ENCODE assay signal across 16 cellular contexts in genomic region chr6:88823998-88824397, GRCh38.
DNase-seq lines count a peak whose midpoint lies in the region; ATAC-seq, FAIRE-seq and TF ChIP-seq lines count a peak whose summit lies in the region.
"Had no signal": no experiment of that assay in that cellular context is flagged by ENCODE, and none has a peak within 500 bp of the region (broad histone marks: within the 10 kb centered on the region; RNA-seq: fewer than 3 reads in every experiment).

No MANE protein-coding gene starts in this region.

- DNase-seq in AG08396 (ENCODE audit: low spot score) (peak; percentile 12), HTR-8/SVneo (ENCODE audit: insufficient read length, low spot score) (peak; percentile 3), amniotic epithelial cell (ENCODE audit: low read depth) (peak; percentile 19), hepatic stellate cell (ENCODE audit: low spot score) (peak; percentile 7), retina (no peak), psoas muscle (no peak), prostate gland (ENCODE audit: low spot score) (no peak)
- DNase-seq: DND-41; kidney; naive B cell; NCI-H2081 treated with DMSO at 0.1 percent for 48 hours; right lobe of liver; stimulated activated naive CD4-positive, alpha-beta T cell had no signal

- 75 to 82% (median 76%) methylated on average over 2 of the region's 2 CpGs for WGBS in psoas muscle, 3 donors
- WGBS in prostate gland = 78% methylated on average over 2 of the region's 2 CpGs

- no peak for FAIRE-seq in HTR-8/SVneo (lab: Jason Lieb, UNC)
- FAIRE-seq: frontal cortex, kidney, urothelium cell line had no signal

- H3K9me3 ChIP-seq in psoas muscle (no peaks in the 10 kb centered on the region), prostate gland (no peaks in the 10 kb centered on the region)
- H3K9me3 ChIP-seq: right lobe of liver had no signal

- no peaks in the 10 kb centered on the region for H3K4me1 ChIP-seq in psoas muscle
- no peaks in the 10 kb centered on the region for H3K4me1 ChIP-seq in prostate gland (replicated peaks)
- H3K4me1 ChIP-seq: right lobe of liver had no signal

- H3K27ac ChIP-seq in psoas muscle (no peak overlapping the region), prostate gland (no peak overlapping the region)
- H3K27ac ChIP-seq: right lobe of liver had no signal

- TF ChIP-seq CTCF in psoas muscle (IDR thresholded peaks at IDR 0.05) (no peak), prostate gland (IDR thresholded peaks at IDR 0.05) (no peak)

- H3K4me3 ChIP-seq in psoas muscle (no peak overlapping the region), prostate gland (no peak overlapping the region)
- H3K4me3 ChIP-seq: right lobe of liver had no signal

- H3K27me3 ChIP-seq in psoas muscle (ENCODE audit: insufficient read depth in 3 of 3, low read length in 2 of 3) (no peaks in the 10 kb centered on the region), prostate gland (replicated peaks; ENCODE audit: insufficient read depth) (no peaks in the 10 kb centered on the region)
- H3K27me3 ChIP-seq: right lobe of liver had no signal

- H3K36me3 ChIP-seq in psoas muscle (ENCODE audit: insufficient read depth in 1 of 2, low read depth in 1 of 2) (no peaks in the 10 kb centered on the region), prostate gland (no peaks in the 10 kb centered on the region)
- H3K36me3 ChIP-seq: right lobe of liver had no signal

- ATAC-seq in psoas muscle = no peak
- no peak for ATAC-seq in GM21390 (IDR thresholded peaks at IDR 0.05; ENCODE audit: unreplicated experiment)

- TF ChIP-seq POLR2A in prostate gland (IDR thresholded peaks at IDR 0.05) = no peak

- intact Hi-C loops in psoas muscle (cut with DNase I) = no loop called here
- intact Hi-C loops in prostate gland (cut with DNase I) = no loop called here

Comparison
In these comparisons a context has a peak if more than half of its experiments do, and no peak if none do; other contexts are left out.
1. DNase-seq: peak in AG08396 (single experiment), HTR-8/SVneo (single experiment), amniotic epithelial cell (single experiment) and hepatic stellate cell (single experiment); none in retina (single experiment), psoas muscle (0 of 2) and prostate gland (single experiment).